8 cellular contexts compared by ENCODE assay signal in the genomic region with DNA sequence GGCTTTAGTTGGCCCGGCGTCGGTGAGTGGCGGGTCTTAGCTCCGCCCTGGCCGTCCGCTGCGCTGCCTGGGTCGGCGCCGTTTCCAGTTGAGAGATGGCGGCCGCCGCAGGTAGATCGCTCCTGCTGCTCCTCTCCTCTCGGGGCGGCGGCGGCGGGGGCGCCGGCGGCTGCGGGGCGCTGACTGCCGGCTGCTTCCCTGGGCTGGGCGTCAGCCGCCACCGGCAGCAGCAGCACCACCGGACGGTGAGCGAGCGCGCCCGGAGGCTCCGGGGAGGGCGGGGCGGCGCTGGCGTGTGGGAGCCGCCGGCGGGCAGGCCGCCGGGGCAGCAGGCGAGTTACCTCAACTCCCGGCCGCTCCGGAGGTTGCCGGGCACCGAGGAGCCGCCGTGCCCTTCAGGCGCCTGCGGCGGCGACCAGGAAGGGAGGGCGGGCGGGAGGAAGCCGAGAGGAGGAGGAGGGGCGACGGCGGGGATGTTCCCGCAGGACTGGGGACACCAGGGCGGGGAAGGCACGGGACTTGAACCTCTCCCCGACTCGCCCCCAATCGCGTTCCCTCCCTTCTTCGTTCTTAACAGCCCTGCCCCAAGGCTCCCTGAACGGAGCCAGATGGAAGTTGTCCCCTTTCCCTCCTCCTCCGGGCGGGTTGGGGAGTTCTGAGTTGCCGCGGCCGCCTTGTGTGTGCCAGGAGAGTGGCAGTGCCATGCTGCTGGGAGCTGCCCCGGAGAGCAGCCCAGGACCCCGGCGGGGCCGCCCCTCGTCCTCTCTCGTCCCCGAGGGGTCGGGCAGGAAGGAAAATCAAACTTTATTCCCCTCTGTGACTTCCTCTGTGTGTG. TPM values are rescaled to one million over a fixed set of nuclear protein-coding genes. Genes with fewer than 3 reads are reported as not detected.
DNase-seq lines count a peak whose midpoint lies in the region; ATAC-seq and TF ChIP-seq lines count a peak whose summit lies in the region.

A gene with protein sequence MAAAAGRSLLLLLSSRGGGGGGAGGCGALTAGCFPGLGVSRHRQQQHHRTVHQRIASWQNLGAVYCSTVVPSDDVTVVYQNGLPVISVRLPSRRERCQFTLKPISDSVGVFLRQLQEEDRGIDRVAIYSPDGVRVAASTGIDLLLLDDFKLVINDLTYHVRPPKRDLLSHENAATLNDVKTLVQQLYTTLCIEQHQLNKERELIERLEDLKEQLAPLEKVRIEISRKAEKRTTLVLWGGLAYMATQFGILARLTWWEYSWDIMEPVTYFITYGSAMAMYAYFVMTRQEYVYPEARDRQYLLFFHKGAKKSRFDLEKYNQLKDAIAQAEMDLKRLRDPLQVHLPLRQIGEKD (plus strand): TSS at position 87 of the 835 bp plus-strand sequence. CDS start 9 bp downstream, at position 96.

- H3K27me3 ChIP-seq in AG04450 (ENCODE audit: control insufficient read depth, insufficient read depth, low read length) (no peaks in the 10 kb centered on the region), endodermal cell (ENCODE audit: control insufficient read depth, insufficient read depth, low read length, poor library complexity, severe bottlenecking) (no peaks in the 10 kb centered on the region)

- peak; percentile 92 for ATAC-seq in GM18907 (IDR thresholded peaks at IDR 0.05; ENCODE audit: unreplicated experiment)
- peak; percentile 93 for ATAC-seq in HG03108 (IDR thresholded peaks at IDR 0.05; ENCODE audit: unreplicated experiment)
- peak; percentile 99 for ATAC-seq in activated CD8-positive, alpha-beta memory T cell treated with anti-CD3 and anti-CD28 coated beads, Interleukin-2, amount 10 ng/mL, durations not matched to agents 7 days and 5 days

- peak within 1 kb of the TSS; percentile 63 for H3K27ac Mint-ChIP-seq in activated CD8-positive, alpha-beta memory T cell treated with anti-CD3 and anti-CD28 coated beads, Interleukin-2, amount 10 ng/mL, durations not matched to agents 7 days and 5 days
- H3K27ac Mint-ChIP-seq in endodermal cell = peak within 1 kb of the TSS; percentile 17

- CTCF ChIA-PET in AG04450 (lab: Charles Lee) = interaction anchor here (0.9 to 2.7 kb wide), 4 partner anchors 141 to 328 kb away, joined by 3 to 17 read pairs (median 5); no protein-coding TSS in a partner anchor
- CTCF ChIA-PET in activated CD8-positive, alpha-beta memory T cell treated with anti-CD3 and anti-CD28 coated beads, Interleukin-2, amount 10 ng/mL, durations not matched to agents 7 days and 5 days (lab: Charles Lee) = interaction anchor here (0.7 to 1.9 kb wide), 6 partner anchors 8 to 260 kb away, joined by 3 to 5 read pairs (median 4); no protein-coding TSS in a partner anchor

- H3K9me3 ChIP-seq in AG04450 (ENCODE audit: control insufficient read depth, insufficient read depth, low read length) (no peaks in the 10 kb centered on the region; the same call in 1 of the 2 replicates), endodermal cell (ENCODE audit: control insufficient read depth, low read length) (no peaks in the 10 kb centered on the region), mesodermal cell (ENCODE audit: control insufficient read depth, low read length) (no peaks in the 10 kb centered on the region)

- H3K4me1 ChIP-seq in endodermal cell (ENCODE audit: control insufficient read depth, insufficient read depth, low read length) (peaks cover 10% of the 10 kb centered on the region), mesodermal cell (ENCODE audit: control insufficient read depth, insufficient read depth, low read length, poor library complexity, severe bottlenecking) (peaks cover 8% of the 10 kb centered on the region)

- peak within 1 kb of the TSS; percentile 52 for H3K9ac ChIP-seq in endodermal cell (ENCODE audit: extremely low read depth, low read length, poor library complexity, severe bottlenecking)

- peaks cover 30% of the 10 kb centered on the region for H3K4me1 Mint-ChIP-seq in activated CD8-positive, alpha-beta memory T cell treated with anti-CD3 and anti-CD28 coated beads, Interleukin-2, amount 10 ng/mL, durations not matched to agents 7 days and 5 days
- peaks cover 38% of the 10 kb centered on the region for H3K4me1 Mint-ChIP-seq in endodermal cell

- H3K4me3 Mint-ChIP-seq in activated CD8-positive, alpha-beta memory T cell treated with anti-CD3 and anti-CD28 coated beads, Interleukin-2, amount 10 ng/mL, durations not matched to agents 7 days and 5 days = peak within 1 kb of the TSS; percentile 82
- H3K4me3 Mint-ChIP-seq in endodermal cell = peak within 1 kb of the TSS; percentile 74

- no peaks in the 10 kb centered on the region for H3K36me3 ChIP-seq in endodermal cell (ENCODE audit: control insufficient read depth, insufficient read depth, low read length)
- H3K36me3 ChIP-seq in mesodermal cell (ENCODE audit: control insufficient read depth, insufficient read depth, low read length) = no peaks in the 10 kb centered on the region

- H3K36me3 Mint-ChIP-seq in activated CD8-positive, alpha-beta memory T cell treated with anti-CD3 and anti-CD28 coated beads, Interleukin-2, amount 10 ng/mL, durations not matched to agents 7 days and 5 days = no peaks in the 10 kb centered on the region
- H3K36me3 Mint-ChIP-seq in endodermal cell (ENCODE audit: low read depth) = no peaks in the 10 kb centered on the region

- POLR2A ChIA-PET in AG04450 (lab: Yijun Ruan, JAX) = interaction anchor here (0.5 to 2.4 kb wide), 18 partner anchors 9 to 337 kb away, joined by 3 to 14 read pairs (median 4); a partner anchor contains a TSS

- TF ChIP-seq CTCF in AG04450 (IDR thresholded peaks at IDR 0.05; ENCODE audit: low read depth, low read length) = no peak
- no peak for TF ChIP-seq CTCF in endodermal cell (conservative IDR thresholded peaks at IDR 0.05)

- DNase-seq in AG04450 (ENCODE audit: low read depth, low spot score) (peak; percentile 86), NCI-H748 treated with DMSO at 0.1 percent for 48 hours (lab: John Stamatoyannopoulos, UW) (peak; percentile 72), endodermal cell (peak; percentile 97)
- DNase-seq in activated CD8-positive, alpha-beta memory T cell treated with anti-CD3 and anti-CD28 coated beads, Interleukin-2, amount 10 ng/mL, durations not matched to agents 7 days and 5 days = peak; percentile 96
- DNase-seq in stimulated activated CD8-positive, alpha-beta memory T cell treated with anti-CD3 and anti-CD28 coated beads, Interleukin-15, amount 100 ng/mL, for 1 hour (ENCODE audit: low read depth) = peak; percentile 83

- no peaks in the 10 kb centered on the region for H3K9me3 Mint-ChIP-seq in activated CD8-positive, alpha-beta memory T cell treated with anti-CD3 and anti-CD28 coated beads, Interleukin-2, amount 10 ng/mL, durations not matched to agents 7 days and 5 days (ENCODE audit: low read depth)
- H3K9me3 Mint-ChIP-seq in endodermal cell = no peaks in the 10 kb centered on the region

- 0 to 3% methylated on average over 8 to 85 of the region's 85 CpGs for WGBS in endodermal cell (ENCODE audit: insufficient coverage in 1 of 2, insufficient read length in 1 of 2), 2 experiments
- 0 to 1% methylated on average over 39 to 62 of the region's 85 CpGs for WGBS in mesodermal cell (ENCODE audit: insufficient coverage in 2 of 2), 2 experiments

- H3K4me3 ChIP-seq in AG04450 (ENCODE audit: low read depth, low read length) = peak within 1 kb of the TSS; percentile 88
- peak within 1 kb of the TSS; percentile 96 for H3K4me3 ChIP-seq in endodermal cell (ENCODE audit: low read length)
- H3K4me3 ChIP-seq in mesodermal cell (ENCODE audit: extremely low read depth, insufficient read depth, low read length, poor library complexity, severe bottlenecking) = peak within 1 kb of the TSS; percentile 81

- H3K27me3 Mint-ChIP-seq in activated CD8-positive, alpha-beta memory T cell treated with anti-CD3 and anti-CD28 coated beads, Interleukin-2, amount 10 ng/mL, durations not matched to agents 7 days and 5 days = peaks cover 5% of the 10 kb centered on the region
- no peaks in the 10 kb centered on the region for H3K27me3 Mint-ChIP-seq in endodermal cell (ENCODE audit: insufficient read depth)

- H3K27ac ChIP-seq in AG04450 (ENCODE audit: low read depth, low read length) = peak within 1 kb of the TSS; percentile 40
- H3K27ac ChIP-seq in endodermal cell (ENCODE audit: low read depth, low read length) = no peak within 1 kb of the TSS
- peak within 1 kb of the TSS; percentile 56 for H3K27ac ChIP-seq in mesodermal cell (ENCODE audit: low read depth, low read length, severe bottlenecking)

RNA-seq across cellular contexts. Expression of the gene that starts here (rescaled TPM):
- polyA plus RNA-seq in AG04450 (2011; rRNA removed) = 91.6 and 104 TPM in 2 replicates
- 43.0 and 72.5 TPM in 2 replicates for polyA minus RNA-seq in AG04450 (2011; rRNA and poly(A)+ RNA removed)
- 10 to 100 TPM in 1 of 2 experiments, 1 to 10 TPM in 1; 8.7 to 13.6 TPM for total RNA-seq in activated CD8-positive, alpha-beta memory T cell treated with anti-CD3 and anti-CD28 coated beads, Interleukin-2, amount 10 ng/mL, durations not matched to agents 7 days and 5 days
- total RNA-seq in endodermal cell = 10 to 100 TPM; 46.1 to 48.5 TPM
- 28.8 TPM for polyA plus RNA-seq in endodermal cell (2013, experiment 1 of 2)
- 26.0 TPM for polyA plus RNA-seq in endodermal cell (2013, experiment 2 of 2)
- 31.1 TPM for polyA plus RNA-seq in mesodermal cell (2013, experiment 1 of 2)
- polyA plus RNA-seq in mesodermal cell (2013, experiment 2 of 2) = 29.1 TPM
